29 cellular contexts compared by ENCODE assay signal in genomic region chr13:76527041-76527440, GRCh38.
"Had no signal": no experiment of that assay in that cellular context is flagged by ENCODE, and none has a peak within 500 bp of the region (broad histone marks: within the 10 kb centered on the region; RNA-seq: fewer than 3 reads in every experiment).

No MANE protein-coding gene starts in this region.

- ATAC-seq: activated naive CD4-positive, alpha-beta T cell treated with anti-CD3 and anti-CD28 coated beads, Interleukin-2, amount 50 U/mL, for 72 hours; activated T-cell treated with anti-CD3 and anti-CD28 coated beads, Interleukin-2, amount 50 U/mL, for 72 hours; esophagus mucosa; gastroesophageal sphincter; heart right ventricle; WTC11 had no signal

- H3K79me2 ChIP-seq: hepatocyte had no signal

- H3K27me3 ChIP-seq: ascending aorta, breast epithelium, dorsolateral prefrontal cortex, gastroesophageal sphincter, hepatocyte had no signal

- H3K36me3 ChIP-seq: ascending aorta, breast epithelium, gastroesophageal sphincter, heart right ventricle had no signal

- DNase-seq: activated CD4-positive, alpha-beta memory T cell treated with anti-CD3 and anti-CD28 coated beads, Interleukin-2, amount 10 ng/mL, durations not matched to agents 7 days and 5 days; activated CD4-positive, alpha-beta T cell treated with anti-CD3 and anti-CD28 coated beads for 1 hour; activated CD4-positive, alpha-beta T cell treated with anti-CD3 and anti-CD28 coated beads for 4 hours; activated CD4-positive, alpha-beta T cell treated with anti-CD3 and anti-CD28 coated beads, Interleukin-2, amount 10 ng/mL, durations not matched to agents 7 days and 5 days; activated CD4-positive, alpha-beta T cell treated with anti-CD3 and anti-CD28 coated beads, Interleukin-2, amount 50 U/mL, for 4 hours; activated CD8-positive, alpha-beta memory T cell treated with anti-CD3 and anti-CD28 coated beads, Interleukin-2, amount 50 U/mL, for 48 hours; activated gamma-delta T cell; activated naive CD4-positive, alpha-beta T cell; activated naive CD4-positive, alpha-beta T cell treated with anti-CD3 and anti-CD28 coated beads, Interleukin-2, amount 10 ng/mL, durations not matched to agents 7 days and 5 days; activated naive CD8-positive, alpha-beta T cell treated with anti-CD3 and anti-CD28 coated beads, Interleukin-2, amount 10 ng/mL, durations not matched to agents 7 days and 5 days; activated T-cell treated with anti-CD3 and anti-CD28 coated beads for 4 hours; activated T-cell treated with anti-CD3 and anti-CD28 coated beads, Interleukin-2, amount 50 U/mL, for 24 hours; activated T-cell treated with anti-CD3 and anti-CD28 coated beads, Interleukin-2, amount 50 U/mL, for 72 hours; dorsolateral prefrontal cortex; effector memory CD4-positive, alpha-beta T cell; endodermal cell; foreskin melanocyte; glutamatergic neuron; heart right ventricle; T-helper 2 cell had no signal

- H3K9me3 ChIP-seq: ascending aorta, breast epithelium, gastroesophageal sphincter, heart right ventricle had no signal

- H3K4me1 ChIP-seq: ascending aorta, breast epithelium, gastroesophageal sphincter had no signal

- H3K27ac ChIP-seq: ascending aorta, breast epithelium, coronary artery, gastroesophageal sphincter, heart right ventricle, hepatocyte, VCaP had no signal

- H3K4me2 ChIP-seq: hepatocyte had no signal

- H2AFZ ChIP-seq: hepatocyte had no signal

- H3K4me3 ChIP-seq: ascending aorta, breast epithelium, coronary artery, dorsolateral prefrontal cortex, gastroesophageal sphincter, heart right ventricle, hepatocyte had no signal
